ENCODE assay signal across 1 cellular context in the genomic region with DNA sequence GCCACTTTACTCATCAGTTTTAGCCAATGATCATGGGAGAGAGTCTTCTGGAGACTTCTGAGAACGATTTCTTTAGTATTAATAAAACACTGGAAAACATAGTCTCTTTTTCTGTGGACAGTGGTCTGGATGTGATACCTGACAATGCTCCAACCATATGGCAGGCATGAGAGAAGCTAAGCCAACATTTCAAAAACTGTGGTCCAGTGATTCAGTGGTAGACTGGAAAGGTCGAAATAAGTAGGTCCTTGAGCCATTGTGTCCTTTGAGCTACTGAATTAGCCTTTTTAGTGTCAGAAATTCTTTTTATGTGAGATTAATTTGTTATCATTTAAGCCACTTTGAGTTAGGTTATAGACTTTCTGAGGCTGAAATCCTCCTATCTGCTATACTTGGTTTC.
TF ChIP-seq lines count a peak whose summit lies in the region.

No MANE protein-coding gene starts in this region.

TF ChIP-seq in IMR-90, 13 proteins besides CTCF, POLR2A, EP300 and RAD21 (continued from another document):
- no peak for TF ChIP-seq ELK1 (IDR thresholded peaks at IDR 0.05; ENCODE audit: borderline replicate concordance, low read depth, low read length)
- TF ChIP-seq USF2 (IDR thresholded peaks at IDR 0.05; ENCODE audit: low read depth, low read length) = no peak
- TF ChIP-seq CHD1 (IDR thresholded peaks at IDR 0.05; ENCODE audit: low read depth, low read length) = no peak
- no peak for TF ChIP-seq RCOR1 (IDR thresholded peaks at IDR 0.05; ENCODE audit: insufficient replicate concordance, low read length)
- no peak for TF ChIP-seq NFE2L2 (IDR thresholded peaks at IDR 0.05; ENCODE audit: low read depth, low read length)
- no peak for TF ChIP-seq MAZ (IDR thresholded peaks at IDR 0.05; ENCODE audit: borderline replicate concordance, low read depth, low read length)
- TF ChIP-seq MAFK (IDR thresholded peaks at IDR 0.05; ENCODE audit: low read depth, low read length) = no peak
